36 cellular contexts compared by ENCODE assay signal in the genomic region with DNA sequence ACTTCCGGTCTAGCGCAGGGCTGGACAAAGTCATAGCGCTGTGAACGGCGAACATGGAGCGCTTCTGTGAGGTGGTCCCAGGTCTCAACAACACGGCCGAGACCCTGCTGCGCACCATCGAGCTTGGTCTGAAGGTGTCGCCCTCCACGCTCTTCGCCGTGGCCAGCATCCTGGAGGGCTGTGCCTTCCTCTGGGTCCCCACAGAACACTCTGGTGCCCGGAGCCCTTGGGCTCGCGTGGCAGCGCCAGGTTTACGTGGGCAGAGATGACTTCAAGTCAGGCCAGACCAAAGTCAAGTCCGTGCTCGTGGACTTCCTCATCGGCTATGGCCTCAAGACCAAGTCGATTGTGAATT.
"Had no signal": no experiment of that assay in that cellular context is flagged by ENCODE, and none has a peak within 500 bp of the region (broad histone marks: within the 10 kb centered on the region; RNA-seq: fewer than 3 reads in every experiment).

No MANE protein-coding gene starts in this region.

- DNase-seq: activated CD4-positive, alpha-beta memory T cell treated with anti-CD3 and anti-CD28 coated beads for 36 hours; activated CD4-positive, alpha-beta T cell treated with anti-CD3 and anti-CD28 coated beads for 36 hours; activated CD4-positive, alpha-beta T cell treated with anti-CD3 and anti-CD28 coated beads, Interleukin-2, amount 10 ng/mL, durations not matched to agents 24 days and 14 days; activated CD4-positive, CD25-positive, alpha-beta regulatory T cell; activated CD4-positive, CD25-positive, alpha-beta regulatory T cell treated with anti-CD3 and anti-CD28 coated beads, Interleukin-2, amount 50 U/mL, for 72 hours; activated CD8-positive, alpha-beta memory T cell treated with anti-CD3 and anti-CD28 coated beads, Interleukin-2, amount 10 ng/mL, durations not matched to agents 7 days and 5 days; activated CD8-positive, alpha-beta memory T cell treated with anti-CD3 and anti-CD28 coated beads, Interleukin-2, amount 50 U/mL, for 4 hours; activated CD8-positive, alpha-beta T cell treated with anti-CD3 and anti-CD28 coated beads, Interleukin-2, amount 10 ng/mL, durations not matched to agents 7 days and 5 days; activated effector memory CD4-positive, alpha-beta T cell treated with anti-CD3 and anti-CD28 coated beads, Interleukin-2, amount 50 U/mL, for 16 hours; activated naive CD4-positive, alpha-beta T cell treated with anti-CD3 and anti-CD28 coated beads for 36 hours; activated naive CD8-positive, alpha-beta T cell treated with anti-CD3 and anti-CD28 coated beads for 36 hours; activated naive CD8-positive, alpha-beta T cell treated with anti-CD3 and anti-CD28 coated beads, Interleukin-2, amount 50 U/mL, for 24 hours; activated T-cell treated with anti-CD3 and anti-CD28 coated beads, Interleukin-2, amount 50 U/mL, for 1 hour; activated T-cell treated with anti-CD3 and anti-CD28 coated beads, Interleukin-2, amount 50 U/mL, for 48 hours; adrenal gland; amygdala; aorta; body of pancreas; caudate nucleus; cortex of kidney; dermis blood vessel endothelial cell; effector CD4-positive, alpha-beta T cell; effector memory CD8-positive, alpha-beta T cell; erythroblast; foreskin keratinocyte; gastrocnemius medialis; T-helper 1 cell; T-helper 17 cell; T1000; WERI-Rb-1 had no signal

- H3K36me3 ChIP-seq: adrenal gland, esophagus muscularis mucosa, gastrocnemius medialis, WERI-Rb-1 had no signal

- H3K36me3 Mint-ChIP-seq: activated CD4-positive, alpha-beta memory T cell treated with anti-CD3 and anti-CD28 coated beads for 36 hours; activated CD8-positive, alpha-beta memory T cell treated with anti-CD3 and anti-CD28 coated beads, Interleukin-2, amount 10 ng/mL, durations not matched to agents 7 days and 5 days; activated naive CD4-positive, alpha-beta T cell treated with anti-CD3 and anti-CD28 coated beads, Interleukin-2, amount 50 U/mL, for 24 hours; activated naive CD8-positive, alpha-beta T cell treated with anti-CD3 and anti-CD28 coated beads for 36 hours had no signal

- H3K27ac ChIP-seq: adrenal gland, body of pancreas, esophagus muscularis mucosa, foreskin keratinocyte, gastrocnemius medialis, WERI-Rb-1 had no signal

- H3K9me3 Mint-ChIP-seq: activated CD4-positive, alpha-beta T cell treated with anti-CD3 and anti-CD28 coated beads, Interleukin-2, amount 10 ng/mL, durations not matched to agents 24 days and 14 days; activated naive CD4-positive, alpha-beta T cell treated with anti-CD3 and anti-CD28 coated beads for 36 hours; activated naive CD4-positive, alpha-beta T cell treated with anti-CD3 and anti-CD28 coated beads, Interleukin-2, amount 50 U/mL, for 24 hours; activated naive CD8-positive, alpha-beta T cell treated with anti-CD3 and anti-CD28 coated beads for 36 hours; activated naive CD8-positive, alpha-beta T cell treated with anti-CD3 and anti-CD28 coated beads, Interleukin-2, amount 50 U/mL, for 24 hours; activated T-helper 1 cell treated with anti-CD3 and anti-CD28 coated beads, Interleukin-12 subunit alpha, Interleukin-12 subunit beta, Interleukin-2, Interleukin-4 antibody, amounts not matched to agents 30 ng/mL and 10 ng/mL and 1 ng/mL, durations not matched to agents 14 hours and 24 hours and 36 hours; activated T-helper 2 cell treated with anti-CD3 and anti-CD28 coated beads, Interferon-gamma antibody, Interleukin-2, Interleukin-4, amounts not matched to agents 10 μg/mL and 5 μg/mL and 100 μg/mL, durations not matched to agents 14 hours and 24 hours and 36 hours; effector memory CD8-positive, alpha-beta T cell; T-helper 2 cell treated with Interferon-gamma antibody and Interleukin-4, amounts not matched to agents 5 μg/mL and 100 μg/mL, for 36 hours had no signal

- H3K4me1 Mint-ChIP-seq: activated CD4-positive, alpha-beta T cell treated with anti-CD3 and anti-CD28 coated beads for 36 hours; activated CD4-positive, alpha-beta T cell treated with anti-CD3 and anti-CD28 coated beads, Interleukin-2, amount 10 ng/mL, durations not matched to agents 24 days and 14 days; activated CD8-positive, alpha-beta memory T cell treated with anti-CD3 and anti-CD28 coated beads, Interleukin-2, amount 10 ng/mL, durations not matched to agents 7 days and 5 days; activated naive CD4-positive, alpha-beta T cell treated with anti-CD3 and anti-CD28 coated beads, Interleukin-2, amount 50 U/mL, for 24 hours; activated naive CD8-positive, alpha-beta T cell treated with anti-CD3 and anti-CD28 coated beads for 36 hours; activated naive CD8-positive, alpha-beta T cell treated with anti-CD3 and anti-CD28 coated beads, Interleukin-2, amount 50 U/mL, for 24 hours; T-helper 17 cell had no signal

- H3K27me3 Mint-ChIP-seq: activated CD4-positive, alpha-beta T cell treated with anti-CD3 and anti-CD28 coated beads for 36 hours; activated CD4-positive, alpha-beta T cell treated with anti-CD3 and anti-CD28 coated beads, Interleukin-2, amount 10 ng/mL, durations not matched to agents 24 days and 14 days; activated naive CD4-positive, alpha-beta T cell treated with anti-CD3 and anti-CD28 coated beads, Interleukin-2, amount 50 U/mL, for 24 hours; activated naive CD8-positive, alpha-beta T cell treated with anti-CD3 and anti-CD28 coated beads for 36 hours; activated naive CD8-positive, alpha-beta T cell treated with anti-CD3 and anti-CD28 coated beads, Interleukin-2, amount 50 U/mL, for 24 hours had no signal

- H3K4me3 ChIP-seq: adrenal gland, body of pancreas, esophagus muscularis mucosa, gastrocnemius medialis had no signal

- H3K9me3 ChIP-seq: adrenal gland, body of pancreas, esophagus muscularis mucosa, gastrocnemius medialis had no signal

- H3K4me1 ChIP-seq: adrenal gland, body of pancreas, esophagus muscularis mucosa, foreskin keratinocyte, gastrocnemius medialis had no signal

- H3K4me3 Mint-ChIP-seq: activated CD4-positive, alpha-beta memory T cell treated with anti-CD3 and anti-CD28 coated beads for 36 hours; activated CD4-positive, alpha-beta T cell treated with anti-CD3 and anti-CD28 coated beads for 36 hours; activated CD4-positive, alpha-beta T cell treated with anti-CD3 and anti-CD28 coated beads, Interleukin-2, amount 10 ng/mL, durations not matched to agents 24 days and 14 days; activated CD8-positive, alpha-beta memory T cell treated with anti-CD3 and anti-CD28 coated beads, Interleukin-2, amount 10 ng/mL, durations not matched to agents 7 days and 5 days; activated CD8-positive, alpha-beta T cell treated with anti-CD3 and anti-CD28 coated beads, Interleukin-2, amount 10 ng/mL, durations not matched to agents 7 days and 5 days; activated naive CD4-positive, alpha-beta T cell treated with anti-CD3 and anti-CD28 coated beads for 36 hours; activated naive CD4-positive, alpha-beta T cell treated with anti-CD3 and anti-CD28 coated beads, Interleukin-2, amount 50 U/mL, for 24 hours; activated naive CD8-positive, alpha-beta T cell treated with anti-CD3 and anti-CD28 coated beads for 36 hours; activated naive CD8-positive, alpha-beta T cell treated with anti-CD3 and anti-CD28 coated beads, Interleukin-2, amount 50 U/mL, for 24 hours; activated T-helper 1 cell treated with anti-CD3 and anti-CD28 coated beads, Interleukin-12 subunit alpha, Interleukin-12 subunit beta, Interleukin-2, Interleukin-4 antibody, amounts not matched to agents 30 ng/mL and 10 ng/mL and 1 ng/mL, durations not matched to agents 14 hours and 24 hours and 36 hours; effector memory CD8-positive, alpha-beta T cell; T-helper 17 cell; T-helper 2 cell treated with Interferon-gamma antibody and Interleukin-4, amounts not matched to agents 5 μg/mL and 100 μg/mL, for 36 hours had no signal

- FAIRE-seq: colon had no signal

- H3K27me3 ChIP-seq: adrenal gland, body of pancreas, esophagus muscularis mucosa, foreskin keratinocyte, gastrocnemius medialis had no signal

- H3K27ac Mint-ChIP-seq: activated CD4-positive, alpha-beta memory T cell treated with anti-CD3 and anti-CD28 coated beads for 36 hours; activated CD4-positive, alpha-beta T cell treated with anti-CD3 and anti-CD28 coated beads for 36 hours; activated CD4-positive, alpha-beta T cell treated with anti-CD3 and anti-CD28 coated beads, Interleukin-2, amount 10 ng/mL, durations not matched to agents 24 days and 14 days; activated CD8-positive, alpha-beta memory T cell treated with anti-CD3 and anti-CD28 coated beads, Interleukin-2, amount 10 ng/mL, durations not matched to agents 7 days and 5 days; activated CD8-positive, alpha-beta T cell treated with anti-CD3 and anti-CD28 coated beads, Interleukin-2, amount 10 ng/mL, durations not matched to agents 7 days and 5 days; activated naive CD4-positive, alpha-beta T cell treated with anti-CD3 and anti-CD28 coated beads for 36 hours; activated naive CD4-positive, alpha-beta T cell treated with anti-CD3 and anti-CD28 coated beads, Interleukin-2, amount 50 U/mL, for 24 hours; activated naive CD8-positive, alpha-beta T cell treated with anti-CD3 and anti-CD28 coated beads for 36 hours; activated naive CD8-positive, alpha-beta T cell treated with anti-CD3 and anti-CD28 coated beads, Interleukin-2, amount 50 U/mL, for 24 hours; activated T-helper 1 cell treated with anti-CD3 and anti-CD28 coated beads, Interleukin-12 subunit alpha, Interleukin-12 subunit beta, Interleukin-2, Interleukin-4 antibody, amounts not matched to agents 30 ng/mL and 10 ng/mL and 1 ng/mL, durations not matched to agents 14 hours and 24 hours and 36 hours; activated T-helper 2 cell treated with anti-CD3 and anti-CD28 coated beads, Interferon-gamma antibody, Interleukin-2, Interleukin-4, amounts not matched to agents 10 μg/mL and 5 μg/mL and 100 μg/mL, durations not matched to agents 14 hours and 24 hours and 36 hours; effector memory CD8-positive, alpha-beta T cell; T-helper 17 cell; T-helper 2 cell treated with Interferon-gamma antibody and Interleukin-4, amounts not matched to agents 5 μg/mL and 100 μg/mL, for 36 hours had no signal
